Comparison of ENCODE assay signal across 8 cellular contexts in genomic region chr3:16513141-16514020, GRCh38. TPM values are rescaled to one million over a fixed set of nuclear protein-coding genes. Genes with fewer than 3 reads are reported as not detected.
DNase-seq lines count a peak whose midpoint lies in the region; ATAC-seq, FAIRE-seq and TF ChIP-seq lines count a peak whose summit lies in the region.

RFTN1 (minus strand) TSS chr3:16513699; CDS start chr3:16493869, 19,830 bp downstream.

- no peak for FAIRE-seq in RCC 7860 (lab: Jason Lieb, UNC)

- TF ChIP-seq EP300 in neural cell (conservative IDR thresholded peaks at IDR 0.05; ENCODE audit: poor library complexity, severe bottlenecking): no peak
- peak in 1 of 2 donors; percentile 47 for TF ChIP-seq EP300 in tibial nerve (IDR thresholded peaks at IDR 0.05)

- peaks cover 31% of the 10 kb centered on the region for H3K27me3 ChIP-seq in neural cell (ENCODE audit: insufficient read depth, low read depth, low read length)
- H3K27me3 ChIP-seq in tibial nerve: no peaks in the 10 kb centered on the region

- H3K4me3 ChIP-seq in fibroblast of pulmonary artery (replicated peaks; ENCODE audit: low read depth, low read length) (peak within 1 kb of the TSS; percentile 91), neural cell (ENCODE audit: low read length) (peak within 1 kb of the TSS; percentile 86), tibial nerve (peak within 1 kb of the TSS; percentile 62 to 96 (median 68))

- no peak for ATAC-seq in HG03280 (IDR thresholded peaks at IDR 0.05; ENCODE audit: unreplicated experiment)

- H3K27ac ChIP-seq in neural cell (ENCODE audit: low read length): peak within 1 kb of the TSS; percentile 38
- peak within 1 kb of the TSS; percentile 70 to 91 (median 84) for H3K27ac ChIP-seq in tibial nerve

- H3K4me2 ChIP-seq in neural cell (ENCODE audit: low read length): peak within 1 kb of the TSS; percentile 58

- no peak for TF ChIP-seq RAD21 in neural cell (conservative IDR thresholded peaks at IDR 0.05)

- WGBS in tibial nerve, 2 donors: 1 to 4% methylated on average over 22 to 70 of the region's 92 CpGs

- TF ChIP-seq CTCF in fibroblast of pulmonary artery (IDR thresholded peaks at IDR 0.05; ENCODE audit: low read length, missing control alignments): no peak
- TF ChIP-seq CTCF in neural cell (IDR thresholded peaks at IDR 0.05; ENCODE audit: poor library complexity, severe bottlenecking): peak; percentile 41
- peak in 2 of 5 experiments; percentile 8 to 18 for TF ChIP-seq CTCF in tibial nerve (IDR thresholded peaks at IDR 0.05)

- peaks cover 2% of the 10 kb centered on the region for H3K79me2 ChIP-seq in neural cell (replicated peaks; ENCODE audit: insufficient read depth, low read length)

- H3K9ac ChIP-seq in neural cell (ENCODE audit: low read length): peak within 1 kb of the TSS; percentile 58

- peak; percentile 11 for DNase-seq in NCI-H2171 treated with DMSO at 0.1 percent for 48 hours (lab: John Stamatoyannopoulos, UW)
- DNase-seq in NCI-H2171 (lab: John Stamatoyannopoulos, UW): no peak
- DNase-seq in RCC 7860 (ENCODE audit: low spot score): peak; percentile 50
- peak; percentile 9 to 25 for DNase-seq in activated T-helper 1 cell treated with anti-CD3 and anti-CD28 coated beads, Interleukin-2, amount 50 U/mL, for 16 hours (ENCODE audit: low read depth in 1 of 2, low spot score in 1 of 2)
- DNase-seq in fibroblast of pulmonary artery (ENCODE audit: low read depth): peak; percentile 63
- peak; percentile 19 to 43 for DNase-seq in tibial nerve (ENCODE audit: low spot score in 2 of 2)

- TF ChIP-seq POLR2A in tibial nerve (IDR thresholded peaks at IDR 0.05): peak; percentile 29 to 62

- H3K9me3 ChIP-seq in neural cell (ENCODE audit: low read length) (no peaks in the 10 kb centered on the region), tibial nerve (no peaks in the 10 kb centered on the region)

- no peaks in the 10 kb centered on the region for H3F3A ChIP-seq in neural cell (ENCODE audit: insufficient read depth, low read length, poor library complexity, severe bottlenecking)

- no peaks in the 10 kb centered on the region for H3K36me3 ChIP-seq in neural cell (ENCODE audit: insufficient read depth, low read length)
- H3K36me3 ChIP-seq in tibial nerve: no peaks in the 10 kb centered on the region

- no peaks in the 10 kb centered on the region for H3K9me2 ChIP-seq in neural cell (ENCODE audit: insufficient read depth, low read length)

- H2AFZ ChIP-seq in neural cell (ENCODE audit: low read depth, low read length): no peak within 1 kb of the TSS

- H4K20me1 ChIP-seq in neural cell (ENCODE audit: insufficient read depth): no peaks in the 10 kb centered on the region

- H3K4me1 ChIP-seq in tibial nerve: peaks cover 0 to 77% (median 37%) of the 10 kb centered on the region in 4 donors

TF ChIP-seq in neural cell, 6 proteins besides CTCF, POLR2A, EP300 and RAD21:
- TF ChIP-seq, protein P1, sequence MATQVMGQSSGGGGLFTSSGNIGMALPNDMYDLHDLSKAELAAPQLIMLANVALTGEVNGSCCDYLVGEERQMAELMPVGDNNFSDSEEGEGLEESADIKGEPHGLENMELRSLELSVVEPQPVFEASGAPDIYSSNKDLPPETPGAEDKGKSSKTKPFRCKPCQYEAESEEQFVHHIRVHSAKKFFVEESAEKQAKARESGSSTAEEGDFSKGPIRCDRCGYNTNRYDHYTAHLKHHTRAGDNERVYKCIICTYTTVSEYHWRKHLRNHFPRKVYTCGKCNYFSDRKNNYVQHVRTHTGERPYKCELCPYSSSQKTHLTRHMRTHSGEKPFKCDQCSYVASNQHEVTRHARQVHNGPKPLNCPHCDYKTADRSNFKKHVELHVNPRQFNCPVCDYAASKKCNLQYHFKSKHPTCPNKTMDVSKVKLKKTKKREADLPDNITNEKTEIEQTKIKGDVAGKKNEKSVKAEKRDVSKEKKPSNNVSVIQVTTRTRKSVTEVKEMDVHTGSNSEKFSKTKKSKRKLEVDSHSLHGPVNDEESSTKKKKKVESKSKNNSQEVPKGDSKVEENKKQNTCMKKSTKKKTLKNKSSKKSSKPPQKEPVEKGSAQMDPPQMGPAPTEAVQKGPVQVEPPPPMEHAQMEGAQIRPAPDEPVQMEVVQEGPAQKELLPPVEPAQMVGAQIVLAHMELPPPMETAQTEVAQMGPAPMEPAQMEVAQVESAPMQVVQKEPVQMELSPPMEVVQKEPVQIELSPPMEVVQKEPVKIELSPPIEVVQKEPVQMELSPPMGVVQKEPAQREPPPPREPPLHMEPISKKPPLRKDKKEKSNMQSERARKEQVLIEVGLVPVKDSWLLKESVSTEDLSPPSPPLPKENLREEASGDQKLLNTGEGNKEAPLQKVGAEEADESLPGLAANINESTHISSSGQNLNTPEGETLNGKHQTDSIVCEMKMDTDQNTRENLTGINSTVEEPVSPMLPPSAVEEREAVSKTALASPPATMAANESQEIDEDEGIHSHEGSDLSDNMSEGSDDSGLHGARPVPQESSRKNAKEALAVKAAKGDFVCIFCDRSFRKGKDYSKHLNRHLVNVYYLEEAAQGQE (IDR thresholded peaks at IDR 0.05; ENCODE audit: borderline replicate concordance): no peak
- TF ChIP-seq MXI1 (conservative IDR thresholded peaks at IDR 0.05; ENCODE audit: poor library complexity, severe bottlenecking) (peak; percentile 70), POLR2AphosphoS5 (IDR thresholded peaks at IDR 0.05) (no peak)

RNA-seq across cellular contexts. Expression of gene RFTN1, which starts in this region (rescaled TPM):
- 36.8 and 66.9 TPM in 2 replicates for polyA plus RNA-seq in neural cell
- 41.6 and 52.3 TPM in 2 replicates for polyA minus RNA-seq in neural cell
- 100 to 1,000 TPM; 113 to 137 (median 122) TPM for total RNA-seq in tibial nerve
